ENCODE assay signal across 10 cellular contexts in the genomic region with DNA sequence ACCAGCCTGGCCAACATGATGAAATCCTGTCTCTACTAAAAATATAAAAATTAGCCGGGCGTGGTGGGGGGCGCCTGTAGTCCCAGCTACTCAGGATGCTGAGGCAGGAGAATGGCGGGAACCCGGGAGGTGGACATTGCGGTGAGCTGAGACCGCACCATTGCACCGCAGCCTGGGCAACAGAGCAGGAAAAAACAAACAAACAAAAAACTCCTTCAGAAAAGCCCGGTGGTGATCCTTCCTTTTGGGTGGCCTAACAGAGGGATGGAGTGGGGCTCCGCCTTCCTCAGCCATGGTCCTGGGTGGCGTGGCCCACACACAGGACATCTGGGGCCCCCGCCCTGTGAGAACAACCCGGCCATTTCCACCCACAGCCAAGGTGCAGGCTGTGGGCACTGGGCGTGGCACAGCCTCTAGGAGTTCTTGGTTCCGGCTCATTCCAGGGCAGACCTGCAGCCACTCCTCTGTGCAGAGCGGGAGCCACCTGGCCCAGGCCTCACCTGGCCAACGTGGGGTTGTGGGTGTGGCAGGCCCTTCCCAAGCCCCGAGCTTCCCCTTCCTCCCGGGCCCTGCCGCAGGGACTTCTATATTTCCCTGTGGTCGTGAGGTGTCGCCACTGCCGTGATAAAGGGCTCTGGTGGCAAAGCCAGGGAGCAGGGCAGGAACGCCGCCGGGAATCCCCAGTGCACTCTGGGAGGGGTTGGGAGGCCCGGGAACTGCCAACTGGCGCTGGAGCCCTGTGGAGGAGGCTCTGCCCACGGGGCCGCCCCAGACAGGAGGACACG. TPM values are rescaled to one million over a fixed set of nuclear protein-coding genes. Genes with fewer than 3 reads are reported as not detected.
DNase-seq lines count a peak whose midpoint lies in the region; ATAC-seq and TF ChIP-seq lines count a peak whose summit lies in the region.
"Had no signal": no experiment of that assay in that cellular context is flagged by ENCODE, and none has a peak within 500 bp of the region (broad histone marks: within the 10 kb centered on the region; RNA-seq: fewer than 3 reads in every experiment).

No MANE protein-coding gene starts in this region.

- no peaks in the 10 kb centered on the region for H3K9me2 ChIP-seq in GM23248 (ENCODE audit: insufficient read depth)

- H3K9me3 ChIP-seq in Panc1 (ENCODE audit: control insufficient read depth, insufficient read depth, low read depth, low read length) (no peaks in the 10 kb centered on the region), GM23248 (ENCODE audit: low read depth) (no peaks in the 10 kb centered on the region)

- in situ Hi-C loops in Panc1 (cut with HindIII; ENCODE audit: low pct_unique_long_range_greater_than_20kb, low sequenced_read_pairs): no loop called here
- in situ Hi-C loops in GM23248 (cut with MboI): no loop called here

- DNase-seq in H4 (ENCODE audit: low spot score): peak; percentile 76
- no peak for DNase-seq in Panc1 (ENCODE audit: low read depth, low spot score)
- peak in 39 of 42 donors; percentile 31 to 93 (median 77) for DNase-seq in head of caudate nucleus
- DNase-seq in sciatic nerve (ENCODE audit: low spot score): no peak
- DNase-seq in GM23248: no peak
- no peak for DNase-seq in stimulated activated CD4-positive, alpha-beta T cell treated with anti-CD3 and anti-CD28 coated beads, Interleukin-12 subunit alpha, Interleukin-12 subunit beta, amount 100 ng/mL, for 4 hours
- no peak for DNase-seq in NCI-H1436 treated with DMSO at 0.1 percent for 48 hours (lab: John Stamatoyannopoulos, UW)
- DNase-seq: activated CD8-positive, alpha-beta T cell treated with anti-CD3 and anti-CD28 coated beads for 36 hours; dermis blood vessel endothelial cell; KG1 had no signal

- no peaks in the 10 kb centered on the region for H3F3A ChIP-seq in GM23248 (ENCODE audit: insufficient read depth)

- H3K79me2 ChIP-seq in GM23248 (ENCODE audit: insufficient read depth): no peaks in the 10 kb centered on the region

- H3K27ac ChIP-seq in Panc1 (ENCODE audit: low read length) (no peak overlapping the region), GM23248 (no peak overlapping the region)

- H3K4me3 ChIP-seq in Panc1 (ENCODE audit: low read depth in 2 of 2, low read length in 2 of 2) (no peak overlapping the region), GM23248 (no peak overlapping the region)

- CTCF ChIA-PET in Panc1 (lab: Charles Lee): no interaction called here

- POLR2A ChIA-PET in Panc1 (lab: Charles Lee): interaction anchor here (0.5 kb wide), 1 partner anchor 209 kb away, joined by 3 read pairs; no protein-coding TSS in a partner anchor

- 73 to 75% methylated on average over 27 to 31 of the region's 31 CpGs for WGBS in GM23248 (ENCODE audit: low coverage in 1 of 2, low lambda C conversion rate in 2 of 2, missing lambda C conversion rate in 2 of 2), 2 experiments

- H3K36me3 ChIP-seq in Panc1 (ENCODE audit: control insufficient read depth, insufficient read depth, low read length) (no peaks in the 10 kb centered on the region), GM23248 (ENCODE audit: low read depth) (no peaks in the 10 kb centered on the region)

- H3K27me3 ChIP-seq in Panc1 (ENCODE audit: control insufficient read depth, insufficient read depth, low read length) (no peaks in the 10 kb centered on the region), GM23248 (replicated peaks; ENCODE audit: insufficient read depth) (0 out of 2 replicates have a peak, but pooled peaks cover 6% of the 10 kb centered on the region)

- H3K9ac ChIP-seq in GM23248: no peak overlapping the region

- H3K4me1 ChIP-seq in Panc1 (ENCODE audit: control insufficient read depth, insufficient read depth, low read length) (peaks cover 18% of the 10 kb centered on the region), GM23248 (ENCODE audit: insufficient read depth) (no peaks in the 10 kb centered on the region)

- H3K4me2 ChIP-seq in GM23248 (ENCODE audit: unreplicated experiment): no peak overlapping the region

- intact Hi-C loops in Panc1 (cut with micrococcal nuclease; ENCODE audit: unreplicated experiment) (loop anchor here (2.0 kb wide), 1 partner anchor 41 kb away; the partner anchor contains the start of gene ADAP1), head of caudate nucleus (cut with DNase I) (no loop called here), sciatic nerve (cut with DNase I) (no loop called here)

- TF ChIP-seq CTCF in Panc1 (IDR thresholded peaks at IDR 0.05): no peak; the same call in 1 of the 2 replicates

- peak; percentile 71 for ATAC-seq in Panc1
- ATAC-seq in sciatic nerve: peak; percentile 8
- ATAC-seq: activated CD8-positive, alpha-beta T cell treated with anti-CD3 and anti-CD28 coated beads for 36 hours had no signal

- H4K20me1 ChIP-seq in GM23248 (ENCODE audit: insufficient read depth): no peaks in the 10 kb centered on the region

- no peak overlapping the region for H2AFZ ChIP-seq in GM23248

- BruUV-seq in Panc1 (replicated peaks; lab: Mats Ljungman, UMichigan): no TSS peak

RNA-seq across cellular contexts. Expression of gene GET4, which starts 37.6 kb away (rescaled TPM):
- 42.0 and 50.6 TPM in 2 replicates for total RNA-seq in H4 (2014; rRNA removed; shearing (Covaris generic))
- 90.9 TPM for total RNA-seq in Panc1 (2021; ENCODE audit: unreplicated experiment)
- 99.5 TPM for polyA plus RNA-seq in Panc1 (2012; ENCODE audit: insufficient read length)
- 25.4 TPM for total RNA-seq in sciatic nerve
- total RNA-seq in GM23248 (2014; rRNA removed; shearing (Covaris generic)): 16.7 and 26.8 TPM in 2 replicates
- polyA plus RNA-seq in GM23248 (2016; fragmentation: Nextera tagmentation; extraction: Ambion mirVana): 25.3 and 26.3 TPM in 2 replicates

RNA-seq across cellular contexts. Expression of gene ADAP1, which starts 40.6 kb away (rescaled TPM):
- 0.82 and 1.4 TPM in 2 replicates for total RNA-seq in H4 (2014; rRNA removed; shearing (Covaris generic))
- total RNA-seq in Panc1 (2021; ENCODE audit: unreplicated experiment) (3.1 TPM), sciatic nerve (42.8 TPM)
- polyA plus RNA-seq in Panc1 (2012; ENCODE audit: insufficient read length): 3.2 TPM
- 0.38 and 1.1 TPM in 2 replicates for total RNA-seq in GM23248 (2014; rRNA removed; shearing (Covaris generic))
- polyA plus RNA-seq in GM23248 (2016; fragmentation: Nextera tagmentation; extraction: Ambion mirVana): 0.24 and 0.51 TPM in 2 replicates

Comparison
In these comparisons a context has a peak if more than half of its experiments do, and no peak if none do; other contexts are left out.
1. DNase-seq: peak in H4 (single experiment) and head of caudate nucleus (39 of 42); none in Panc1 (single experiment), sciatic nerve (single experiment), GM23248 (single experiment), stimulated activated CD4-positive, alpha-beta T cell treated with anti-CD3 and anti-CD28 coated beads, Interleukin-12 subunit alpha, Interleukin-12 subunit beta, amount 100 ng/mL, for 4 hours (single experiment) and NCI-H1436 treated with DMSO at 0.1 percent for 48 hours (single experiment).
2. RNA of gene ADAP1, which starts 40.6 kb away (total RNA-seq): 42.8 TPM in sciatic nerve (single experiment); 3.1 TPM in Panc1 (single experiment), 0.82 to 1.4 TPM in H4 and 0.38 to 1.1 TPM in GM23248; every median in the first group is over 10 times any median in the second.